ENCODE assay signal across 8 cellular contexts in the genomic region with DNA sequence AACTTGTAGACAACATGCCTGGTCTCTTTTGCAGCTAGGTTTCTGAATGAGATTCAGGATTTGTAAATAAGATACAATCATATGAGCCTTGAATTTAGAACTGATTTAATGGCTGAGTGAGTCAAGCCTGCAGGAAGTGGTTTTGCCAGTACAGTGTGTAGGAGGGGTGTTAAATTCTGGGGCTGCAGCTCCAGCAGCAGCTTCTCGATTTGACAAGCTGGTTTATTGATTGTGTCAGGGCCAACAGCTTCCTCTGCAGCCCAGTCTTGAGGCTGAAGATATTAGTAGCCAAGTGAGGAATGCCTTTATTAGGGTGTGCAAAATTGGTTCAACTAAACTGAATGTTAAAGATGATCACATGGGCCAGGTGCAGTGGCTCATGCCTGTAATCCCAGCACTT. TPM values are rescaled to one million over a fixed set of nuclear protein-coding genes. Genes with fewer than 3 reads are reported as not detected.
DNase-seq lines count a peak whose midpoint lies in the region; TF ChIP-seq lines count a peak whose summit lies in the region.

No MANE protein-coding gene starts in this region.

- no peak overlapping the region; the same call in 1 of the 2 replicates for H3K27ac ChIP-seq in GM23248

- H3K27me3 Mint-ChIP-seq in glutamatergic neuron (ENCODE audit: unreplicated experiment), result no peaks in the 10 kb centered on the region

- H3K36me3 Mint-ChIP-seq in glutamatergic neuron (ENCODE audit: unreplicated experiment), result no peaks in the 10 kb centered on the region

- no peak overlapping the region for H2AFZ ChIP-seq in GM23248

- TF ChIP-seq CTCF in foreskin fibroblast (IDR thresholded peaks at IDR 0.05; ENCODE audit: low read depth, low read length) (no peak), glutamatergic neuron (IDR thresholded peaks at IDR 0.05; ENCODE audit: partially characterized antibody, unreplicated experiment) (no peak)

- H3K4me3 ChIP-seq in GM23248 (peak overlapping the region; percentile 4; the same call in 1 of the 2 replicates), foreskin fibroblast (ENCODE audit: low read depth in 1 of 2, low read length in 2 of 2) (no peak overlapping the region)

- WGBS in GM23248 (ENCODE audit: low coverage in 1 of 2, low lambda C conversion rate in 2 of 2, missing lambda C conversion rate in 2 of 2), 2 experiments, result 0% methylated on average over 1 of the region's 1 CpG

- no peak overlapping the region for H3K4me3 Mint-ChIP-seq in glutamatergic neuron (ENCODE audit: unreplicated experiment)

- peak overlapping the region; percentile 44 for H3K4me2 ChIP-seq in GM23248 (ENCODE audit: unreplicated experiment)

- in situ Hi-C loops in GM23248 (cut with MboI), result no loop called here

- H3K9me3 ChIP-seq in GM23248 (ENCODE audit: low read depth), result no peaks in the 10 kb centered on the region

- H3K36me3 ChIP-seq in GM23248 (ENCODE audit: low read depth), result no peaks in the 10 kb centered on the region

- H3K9me3 Mint-ChIP-seq in glutamatergic neuron (ENCODE audit: unreplicated experiment), result no peaks in the 10 kb centered on the region

- H3F3A ChIP-seq in GM23248 (ENCODE audit: insufficient read depth), result peaks cover 21% of the 10 kb centered on the region

- no peaks in the 10 kb centered on the region for H4K20me1 ChIP-seq in GM23248 (ENCODE audit: insufficient read depth)

- H3K27me3 ChIP-seq in GM23248 (replicated peaks; ENCODE audit: insufficient read depth), result no peaks in the 10 kb centered on the region

- H3K4me1 Mint-ChIP-seq in glutamatergic neuron (ENCODE audit: low read depth, unreplicated experiment), result no peaks in the 10 kb centered on the region

- peak; percentile 83 for DNase-seq in GM23248
- peak; percentile 63 for DNase-seq in activated CD4-positive, alpha-beta T cell treated with anti-CD3 and anti-CD28 coated beads for 48 hours
- DNase-seq in foreskin fibroblast, result peak; percentile 61 to 76
- peak; percentile 6 for DNase-seq in stimulated activated CD8-positive, alpha-beta memory T cell treated with anti-CD3 and anti-CD28 coated beads, Interleukin-12 subunit alpha, Interleukin-12 subunit beta, amount 100 ng/mL, for 1 hour (ENCODE audit: low read depth)
- DNase-seq in NCI-H2227 (lab: John Stamatoyannopoulos, UW; ENCODE audit: unreplicated experiment), result no peak
- no peak for DNase-seq in NCI-H1417 treated with DMSO at 0.1 percent for 48 hours (lab: John Stamatoyannopoulos, UW)
- no peak for DNase-seq in DMS79 treated with DMSO at 0.1 percent for 48 hours (lab: John Stamatoyannopoulos, UW)
- DNase-seq in glutamatergic neuron, result no peak

- H3K4me1 ChIP-seq in GM23248 (ENCODE audit: insufficient read depth), result peaks cover 33% of the 10 kb centered on the region

- no peak overlapping the region for H3K27ac Mint-ChIP-seq in glutamatergic neuron (ENCODE audit: unreplicated experiment)

- H3K9ac ChIP-seq in GM23248, result no peak overlapping the region

- no peaks in the 10 kb centered on the region for H3K9me2 ChIP-seq in GM23248 (ENCODE audit: insufficient read depth)

- H3K79me2 ChIP-seq in GM23248 (ENCODE audit: insufficient read depth), result no peaks in the 10 kb centered on the region

RNA-seq across cellular contexts. Expression of a gene that starts 11.5 kb away (rescaled TPM):
- total RNA-seq in GM23248 (2014; rRNA removed; shearing (Covaris generic)), result not detected in 2 replicates
- polyA plus RNA-seq in GM23248 (2016; fragmentation: Nextera tagmentation; extraction: Ambion mirVana), result 0.16 and 0.33 TPM in 2 replicates
- total RNA-seq in glutamatergic neuron (ENCODE audit: unreplicated experiment), result not detected

Comparison
In these comparisons a context has a peak if more than half of its experiments do, and no peak if none do; other contexts are left out.
1. DNase-seq: peak in GM23248 (single experiment), activated CD4-positive, alpha-beta T cell treated with anti-CD3 and anti-CD28 coated beads for 48 hours (single experiment), foreskin fibroblast (2 of 2) and stimulated activated CD8-positive, alpha-beta memory T cell treated with anti-CD3 and anti-CD28 coated beads, Interleukin-12 subunit alpha, Interleukin-12 subunit beta, amount 100 ng/mL, for 1 hour (single experiment); none in NCI-H2227 (single experiment), NCI-H1417 treated with DMSO at 0.1 percent for 48 hours (single experiment), DMS79 treated with DMSO at 0.1 percent for 48 hours (single experiment) and glutamatergic neuron (single experiment).